In the genomic region with DNA sequence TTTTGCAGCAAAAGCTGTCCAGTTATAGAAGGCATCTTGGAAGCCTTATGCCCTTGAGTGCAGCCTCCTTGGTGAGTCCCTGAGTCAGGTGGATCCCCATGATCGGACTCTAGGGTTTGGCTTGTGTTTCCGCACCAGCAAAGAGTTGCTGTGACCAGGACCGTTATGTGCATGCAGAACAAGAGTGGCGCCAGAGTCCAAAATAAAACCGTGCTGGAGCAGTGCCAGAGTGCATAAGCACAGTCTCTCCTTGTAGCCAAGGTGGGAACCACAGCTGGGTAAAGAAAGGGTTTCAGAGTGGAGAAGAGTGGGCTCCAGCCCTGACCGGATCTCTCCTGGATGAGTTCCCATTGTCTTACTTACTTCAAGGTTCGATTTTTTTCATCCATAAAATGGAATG, we compare ENCODE assay signal across 1 cellular context.
TF ChIP-seq lines count a peak whose summit lies in the region.

No MANE protein-coding gene starts in this region.

TF ChIP-seq in HepG2, 621 proteins besides CTCF, POLR2A, EP300 and RAD21 (continued from another document):
- TF ChIP-seq ZNF20 (CRISPR knock-in tag; IDR thresholded peaks at IDR 0.05), result no peak
- no peak for TF ChIP-seq ZNF773 (CRISPR knock-in tag; IDR thresholded peaks at IDR 0.05; ENCODE audit: borderline replicate concordance)
- TF ChIP-seq CREM (IDR thresholded peaks at IDR 0.05), result no peak
- no peak for TF ChIP-seq CREM (CRISPR knock-in tag; IDR thresholded peaks at IDR 0.05)
- 0 out of 2 replicates have a peak, but pooled peaks have one; percentile 12 for TF ChIP-seq ZFP90 (CRISPR knock-in tag; IDR thresholded peaks at IDR 0.05; ENCODE audit: borderline replicate concordance)
- TF ChIP-seq, protein P1, sequence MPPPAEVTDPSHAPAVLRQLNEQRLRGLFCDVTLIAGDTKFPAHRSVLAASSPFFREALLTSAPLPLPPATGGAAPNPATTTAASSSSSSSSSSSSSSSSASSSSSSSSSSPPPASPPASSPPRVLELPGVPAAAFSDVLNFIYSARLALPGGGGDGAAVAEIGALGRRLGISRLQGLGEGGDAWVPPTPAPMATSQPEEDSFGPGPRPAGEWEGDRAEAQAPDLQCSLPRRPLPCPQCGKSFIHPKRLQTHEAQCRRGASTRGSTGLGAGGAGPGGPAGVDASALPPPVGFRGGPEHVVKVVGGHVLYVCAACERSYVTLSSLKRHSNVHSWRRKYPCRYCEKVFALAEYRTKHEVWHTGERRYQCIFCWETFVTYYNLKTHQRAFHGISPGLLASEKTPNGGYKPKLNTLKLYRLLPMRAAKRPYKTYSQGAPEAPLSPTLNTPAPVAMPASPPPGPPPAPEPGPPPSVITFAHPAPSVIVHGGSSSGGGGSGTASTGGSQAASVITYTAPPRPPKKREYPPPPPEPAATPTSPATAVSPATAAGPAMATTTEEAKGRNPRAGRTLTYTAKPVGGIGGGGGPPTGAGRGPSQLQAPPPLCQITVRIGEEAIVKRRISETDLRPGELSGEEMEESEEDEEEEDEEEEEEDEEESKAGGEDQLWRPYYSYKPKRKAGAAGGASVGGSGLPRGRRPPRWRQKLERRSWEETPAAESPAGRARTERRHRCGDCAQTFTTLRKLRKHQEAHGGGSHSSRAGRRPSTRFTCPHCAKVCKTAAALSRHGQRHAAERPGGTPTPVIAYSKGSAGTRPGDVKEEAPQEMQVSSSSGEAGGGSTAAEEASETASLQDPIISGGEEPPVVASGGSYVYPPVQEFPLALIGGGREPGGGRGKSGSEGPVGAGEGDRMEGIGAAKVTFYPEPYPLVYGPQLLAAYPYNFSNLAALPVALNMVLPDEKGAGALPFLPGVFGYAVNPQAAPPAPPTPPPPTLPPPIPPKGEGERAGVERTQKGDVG (CRISPR knock-in tag; IDR thresholded peaks at IDR 0.05; ENCODE audit: borderline replicate concordance), result peak; percentile 97
- no peak for TF ChIP-seq SETDB1 (CRISPR knock-in tag; IDR thresholded peaks at IDR 0.05; ENCODE audit: borderline replicate concordance)
- TF ChIP-seq, protein P2, sequence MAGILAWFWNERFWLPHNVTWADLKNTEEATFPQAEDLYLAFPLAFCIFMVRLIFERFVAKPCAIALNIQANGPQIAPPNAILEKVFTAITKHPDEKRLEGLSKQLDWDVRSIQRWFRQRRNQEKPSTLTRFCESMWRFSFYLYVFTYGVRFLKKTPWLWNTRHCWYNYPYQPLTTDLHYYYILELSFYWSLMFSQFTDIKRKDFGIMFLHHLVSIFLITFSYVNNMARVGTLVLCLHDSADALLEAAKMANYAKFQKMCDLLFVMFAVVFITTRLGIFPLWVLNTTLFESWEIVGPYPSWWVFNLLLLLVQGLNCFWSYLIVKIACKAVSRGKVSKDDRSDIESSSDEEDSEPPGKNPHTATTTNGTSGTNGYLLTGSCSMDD (CRISPR knock-in tag; IDR thresholded peaks at IDR 0.05), result no peak
- no peak for TF ChIP-seq ZNF367 (CRISPR knock-in tag; IDR thresholded peaks at IDR 0.05; ENCODE audit: borderline replicate concordance)
- TF ChIP-seq ZNF788 (CRISPR knock-in tag; IDR thresholded peaks at IDR 0.05; ENCODE audit: borderline replicate concordance), result peak; percentile 43; the same call in 1 of the 2 replicates
- TF ChIP-seq, protein P3, sequence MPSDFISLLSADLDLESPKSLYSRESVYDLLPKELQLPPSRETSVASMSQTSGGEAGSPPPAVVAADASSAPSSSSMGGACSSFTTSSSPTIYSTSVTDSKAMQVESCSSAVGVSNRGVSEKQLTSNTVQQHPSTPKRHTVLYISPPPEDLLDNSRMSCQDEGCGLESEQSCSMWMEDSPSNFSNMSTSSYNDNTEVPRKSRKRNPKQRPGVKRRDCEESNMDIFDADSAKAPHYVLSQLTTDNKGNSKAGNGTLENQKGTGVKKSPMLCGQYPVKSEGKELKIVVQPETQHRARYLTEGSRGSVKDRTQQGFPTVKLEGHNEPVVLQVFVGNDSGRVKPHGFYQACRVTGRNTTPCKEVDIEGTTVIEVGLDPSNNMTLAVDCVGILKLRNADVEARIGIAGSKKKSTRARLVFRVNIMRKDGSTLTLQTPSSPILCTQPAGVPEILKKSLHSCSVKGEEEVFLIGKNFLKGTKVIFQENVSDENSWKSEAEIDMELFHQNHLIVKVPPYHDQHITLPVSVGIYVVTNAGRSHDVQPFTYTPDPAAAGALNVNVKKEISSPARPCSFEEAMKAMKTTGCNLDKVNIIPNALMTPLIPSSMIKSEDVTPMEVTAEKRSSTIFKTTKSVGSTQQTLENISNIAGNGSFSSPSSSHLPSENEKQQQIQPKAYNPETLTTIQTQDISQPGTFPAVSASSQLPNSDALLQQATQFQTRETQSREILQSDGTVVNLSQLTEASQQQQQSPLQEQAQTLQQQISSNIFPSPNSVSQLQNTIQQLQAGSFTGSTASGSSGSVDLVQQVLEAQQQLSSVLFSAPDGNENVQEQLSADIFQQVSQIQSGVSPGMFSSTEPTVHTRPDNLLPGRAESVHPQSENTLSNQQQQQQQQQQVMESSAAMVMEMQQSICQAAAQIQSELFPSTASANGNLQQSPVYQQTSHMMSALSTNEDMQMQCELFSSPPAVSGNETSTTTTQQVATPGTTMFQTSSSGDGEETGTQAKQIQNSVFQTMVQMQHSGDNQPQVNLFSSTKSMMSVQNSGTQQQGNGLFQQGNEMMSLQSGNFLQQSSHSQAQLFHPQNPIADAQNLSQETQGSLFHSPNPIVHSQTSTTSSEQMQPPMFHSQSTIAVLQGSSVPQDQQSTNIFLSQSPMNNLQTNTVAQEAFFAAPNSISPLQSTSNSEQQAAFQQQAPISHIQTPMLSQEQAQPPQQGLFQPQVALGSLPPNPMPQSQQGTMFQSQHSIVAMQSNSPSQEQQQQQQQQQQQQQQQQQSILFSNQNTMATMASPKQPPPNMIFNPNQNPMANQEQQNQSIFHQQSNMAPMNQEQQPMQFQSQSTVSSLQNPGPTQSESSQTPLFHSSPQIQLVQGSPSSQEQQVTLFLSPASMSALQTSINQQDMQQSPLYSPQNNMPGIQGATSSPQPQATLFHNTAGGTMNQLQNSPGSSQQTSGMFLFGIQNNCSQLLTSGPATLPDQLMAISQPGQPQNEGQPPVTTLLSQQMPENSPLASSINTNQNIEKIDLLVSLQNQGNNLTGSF (CRISPR knock-in tag; IDR thresholded peaks at IDR 0.05), result no peak
- 0 out of 2 replicates have a peak, but pooled peaks have one; percentile 18 for TF ChIP-seq ZNF709 (CRISPR knock-in tag; IDR thresholded peaks at IDR 0.05)
- TF ChIP-seq, protein P4, sequence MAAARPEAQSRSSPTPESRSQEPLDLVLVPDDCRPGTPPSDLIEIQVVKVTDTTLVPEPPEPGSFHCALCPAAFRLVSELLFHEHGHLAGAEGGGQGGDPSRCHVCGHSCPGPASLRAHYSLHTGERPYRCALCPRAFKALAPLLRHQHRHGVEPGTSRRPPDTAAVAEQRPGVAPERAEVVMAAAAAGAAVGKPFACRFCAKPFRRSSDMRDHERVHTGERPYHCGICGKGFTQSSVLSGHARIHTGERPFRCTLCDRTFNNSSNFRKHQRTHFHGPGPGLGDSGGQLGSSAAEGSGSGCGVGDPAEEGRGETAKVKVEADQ (CRISPR knock-in tag; IDR thresholded peaks at IDR 0.05; ENCODE audit: borderline replicate concordance), result no peak
- no peak for TF ChIP-seq ZNF766 (CRISPR knock-in tag; IDR thresholded peaks at IDR 0.05; ENCODE audit: borderline replicate concordance)
- 0 out of 2 replicates have a peak, but pooled peaks have one; percentile 2 for TF ChIP-seq ZNF296 (CRISPR knock-in tag; conservative IDR thresholded peaks at IDR 0.05)
- TF ChIP-seq, protein P5, sequence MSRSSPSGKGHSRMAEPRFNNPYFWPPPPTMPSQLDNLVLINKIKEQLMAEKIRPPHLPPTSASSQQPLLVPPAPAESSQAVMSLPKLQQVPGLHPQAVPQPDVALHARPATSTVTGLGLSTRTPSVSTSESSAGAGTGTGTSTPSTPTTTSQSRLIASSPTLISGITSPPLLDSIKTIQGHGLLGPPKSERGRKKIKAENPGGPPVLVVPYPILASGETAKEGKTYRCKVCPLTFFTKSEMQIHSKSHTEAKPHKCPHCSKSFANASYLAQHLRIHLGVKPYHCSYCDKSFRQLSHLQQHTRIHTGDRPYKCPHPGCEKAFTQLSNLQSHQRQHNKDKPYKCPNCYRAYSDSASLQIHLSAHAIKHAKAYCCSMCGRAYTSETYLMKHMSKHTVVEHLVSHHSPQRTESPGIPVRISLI (CRISPR knock-in tag; IDR thresholded peaks at IDR 0.05; ENCODE audit: borderline replicate concordance), result peak; percentile 21; the same call in 1 of the 2 replicates
- no peak for TF ChIP-seq RNF2 (conservative IDR thresholded peaks at IDR 0.05; ENCODE audit: low read depth)
- TF ChIP-seq, protein P6, sequence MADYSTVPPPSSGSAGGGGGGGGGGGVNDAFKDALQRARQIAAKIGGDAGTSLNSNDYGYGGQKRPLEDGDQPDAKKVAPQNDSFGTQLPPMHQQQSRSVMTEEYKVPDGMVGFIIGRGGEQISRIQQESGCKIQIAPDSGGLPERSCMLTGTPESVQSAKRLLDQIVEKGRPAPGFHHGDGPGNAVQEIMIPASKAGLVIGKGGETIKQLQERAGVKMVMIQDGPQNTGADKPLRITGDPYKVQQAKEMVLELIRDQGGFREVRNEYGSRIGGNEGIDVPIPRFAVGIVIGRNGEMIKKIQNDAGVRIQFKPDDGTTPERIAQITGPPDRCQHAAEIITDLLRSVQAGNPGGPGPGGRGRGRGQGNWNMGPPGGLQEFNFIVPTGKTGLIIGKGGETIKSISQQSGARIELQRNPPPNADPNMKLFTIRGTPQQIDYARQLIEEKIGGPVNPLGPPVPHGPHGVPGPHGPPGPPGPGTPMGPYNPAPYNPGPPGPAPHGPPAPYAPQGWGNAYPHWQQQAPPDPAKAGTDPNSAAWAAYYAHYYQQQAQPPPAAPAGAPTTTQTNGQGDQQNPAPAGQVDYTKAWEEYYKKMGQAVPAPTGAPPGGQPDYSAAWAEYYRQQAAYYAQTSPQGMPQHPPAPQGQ (CRISPR knock-in tag; IDR thresholded peaks at IDR 0.05; ENCODE audit: borderline replicate concordance), result no peak
- no peak for TF ChIP-seq FOSL2 (CRISPR knock-in tag; IDR thresholded peaks at IDR 0.05)
- TF ChIP-seq, protein P7, sequence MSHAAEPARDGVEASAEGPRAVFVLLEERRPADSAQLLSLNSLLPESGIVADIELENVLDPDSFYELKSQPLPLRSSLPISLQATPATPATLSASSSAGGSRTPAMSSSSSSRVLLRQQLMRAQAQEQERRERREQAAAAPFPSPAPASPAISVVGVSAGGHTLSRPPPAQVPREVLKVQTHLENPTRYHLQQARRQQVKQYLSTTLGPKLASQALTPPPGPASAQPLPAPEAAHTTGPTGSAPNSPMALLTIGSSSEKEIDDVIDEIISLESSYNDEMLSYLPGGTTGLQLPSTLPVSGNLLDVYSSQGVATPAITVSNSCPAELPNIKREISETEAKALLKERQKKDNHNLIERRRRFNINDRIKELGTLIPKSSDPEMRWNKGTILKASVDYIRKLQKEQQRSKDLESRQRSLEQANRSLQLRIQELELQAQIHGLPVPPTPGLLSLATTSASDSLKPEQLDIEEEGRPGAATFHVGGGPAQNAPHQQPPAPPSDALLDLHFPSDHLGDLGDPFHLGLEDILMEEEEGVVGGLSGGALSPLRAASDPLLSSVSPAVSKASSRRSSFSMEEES (CRISPR knock-in tag; IDR thresholded peaks at IDR 0.05), result no peak
TF ChIP-seq in HepG2: peak in this region for 31.
